In genomic region chrX:13700380-13700779, GRCh38 we compare ENCODE assay signal across 17 cellular contexts. TPM values are rescaled to one million over a fixed set of nuclear protein-coding genes. Genes with fewer than 3 reads are reported as not detected.
DNase-seq lines count a peak whose midpoint lies in the region; ATAC-seq, FAIRE-seq and TF ChIP-seq lines count a peak whose summit lies in the region.
"Had no signal": no experiment of that assay in that cellular context is flagged by ENCODE, and none has a peak within 500 bp of the region (broad histone marks: within the 10 kb centered on the region; RNA-seq: fewer than 3 reads in every experiment).

No MANE protein-coding gene starts in this region.

- H3K9me3 Mint-ChIP-seq in astrocyte (ENCODE audit: unreplicated experiment): no peaks in the 10 kb centered on the region
- H3K9me3 Mint-ChIP-seq: CD8-positive, alpha-beta memory T cell had no signal

- H3K4me3 ChIP-seq in astrocyte (ENCODE audit: insufficient read depth, low read depth, low read length) (no peak overlapping the region), fibroblast of mammary gland (ENCODE audit: control insufficient read depth, low read depth, low read length) (no peak overlapping the region)
- H3K4me3 ChIP-seq: K562 had no signal

- no peak overlapping the region for H3K27ac ChIP-seq in astrocyte (ENCODE audit: low read depth, low read length)
- H3K27ac ChIP-seq: HL-60 had no signal

- ATAC-seq in HG03045 (IDR thresholded peaks at IDR 0.05; ENCODE audit: unreplicated experiment): no peak
- ATAC-seq: K562 had no signal

- H4K20me1 ChIP-seq in astrocyte (ENCODE audit: insufficient read depth, low read length): peaks cover 42% of the 10 kb centered on the region

- H3K36me3 ChIP-seq in astrocyte (ENCODE audit: insufficient read depth, low read length): no peaks in the 10 kb centered on the region

- H3K4me1 Mint-ChIP-seq in astrocyte (ENCODE audit: low read depth, unreplicated experiment): peaks cover 15% of the 10 kb centered on the region

- H3K4me1 ChIP-seq in astrocyte (ENCODE audit: insufficient read depth, low read length): peaks cover 8% of the 10 kb centered on the region
- H3K4me1 ChIP-seq: Caco-2 had no signal

- TF ChIP-seq CTCF in astrocyte (IDR thresholded peaks at IDR 0.05; ENCODE audit: insufficient read depth, low read depth, low read length) (no peak), fibroblast of mammary gland (conservative IDR thresholded peaks at IDR 0.05; ENCODE audit: control insufficient read depth, insufficient read depth, low read depth, low read length) (no peak), GM13976 (IDR thresholded peaks at IDR 0.05; ENCODE audit: borderline replicate concordance, control extremely low read depth, extremely low read depth, insufficient read depth, missing control alignments) (no peak)

- no peaks in the 10 kb centered on the region for H3K27me3 Mint-ChIP-seq in astrocyte (ENCODE audit: low read depth, unreplicated experiment)

- H3K27me3 ChIP-seq in astrocyte (ENCODE audit: insufficient read depth, low read length): no peaks in the 10 kb centered on the region

- in situ Hi-C loops in GM13976 (cut with MboI; ENCODE audit: low sequenced_read_pairs, unreplicated experiment): no loop called here

- no peak overlapping the region for H3K4me3 Mint-ChIP-seq in astrocyte (ENCODE audit: unreplicated experiment)
- H3K4me3 Mint-ChIP-seq: CD14-positive monocyte; CD8-positive, alpha-beta memory T cell; H9 had no signal

- peaks cover 2% of the 10 kb centered on the region for H3K36me3 Mint-ChIP-seq in astrocyte (ENCODE audit: low read depth, unreplicated experiment)

- no peak overlapping the region for H3K4me2 ChIP-seq in astrocyte (ENCODE audit: low read length)

- H3K79me2 ChIP-seq in astrocyte (ENCODE audit: insufficient read depth, low read length): peaks cover 87% of the 10 kb centered on the region

- H2AFZ ChIP-seq in astrocyte (ENCODE audit: low read depth, low read length): no peak overlapping the region

- H3K27ac Mint-ChIP-seq in astrocyte (ENCODE audit: unreplicated experiment): no peak overlapping the region

- H3K9ac ChIP-seq in astrocyte (ENCODE audit: low read length): no peak overlapping the region

- no peaks in the 10 kb centered on the region for H3K9me3 ChIP-seq in astrocyte (ENCODE audit: insufficient read depth, low read depth, low read length)
- H3K9me3 ChIP-seq: Caco-2 had no signal

- peak; percentile 17 for DNase-seq in ELR (ENCODE audit: low read depth)
- DNase-seq in astrocyte (ENCODE audit: low read depth): no peak
- peak; percentile 30 for DNase-seq in fibroblast of mammary gland (ENCODE audit: low read depth)
- no peak for DNase-seq in urothelium cell line (ENCODE audit: low spot score)
- no peak for DNase-seq in OCI-M2 (lab: John Stamatoyannopoulos, UW; ENCODE audit: unreplicated experiment)
- no peak for DNase-seq in GM13976 (ENCODE audit: low spot score)
- DNase-seq: Caco-2; CD8-positive, alpha-beta memory T cell; DMS53; GOT3; H9 had no signal

- FAIRE-seq in astrocyte (lab: Jason Lieb, UNC) (peak; percentile 94), urothelium cell line (lab: Jason Lieb, UNC) (no peak)
- FAIRE-seq: A204.1, GM19239, K562 had no signal

RNA-seq across cellular contexts. Expression of gene RAB9A, which starts 11.5 kb away (rescaled TPM):
- 31.2 and 34.2 TPM in 2 replicates for total RNA-seq in astrocyte

RNA-seq across cellular contexts. Expression of gene TRAPPC2, which starts 34.0 kb away (rescaled TPM):
- 16.6 and 17.0 TPM in 2 replicates for total RNA-seq in astrocyte

RNA-seq across cellular contexts. Expression of gene OFD1, which starts 34.2 kb away (rescaled TPM):
- 16.1 and 22.0 TPM in 2 replicates for total RNA-seq in astrocyte

RNA-seq across cellular contexts. Expression of gene TCEANC, which starts 47.4 kb away (rescaled TPM):
- total RNA-seq in astrocyte: 1.0 and 2.3 TPM in 2 replicates

Comparison
In these comparisons a context has a peak if more than half of its experiments do, and no peak if none do; other contexts are left out.
1. DNase-seq: peak in ELR (single experiment) and fibroblast of mammary gland (single experiment); none in astrocyte (single experiment), urothelium cell line (single experiment), OCI-M2 (single experiment) and GM13976 (single experiment).